ENCODE assay signal across 19 cellular contexts in genomic region chr4:100356172-100356571, GRCh38.
DNase-seq lines count a peak whose midpoint lies in the region; ATAC-seq, FAIRE-seq and TF ChIP-seq lines count a peak whose summit lies in the region.
"Had no signal": no experiment of that assay in that cellular context is flagged by ENCODE, and none has a peak within 500 bp of the region (broad histone marks: within the 10 kb centered on the region; RNA-seq: fewer than 3 reads in every experiment).

No MANE protein-coding gene starts in this region.

- H4K20me1 ChIP-seq in neural progenitor cell (ENCODE audit: low read depth): no peaks in the 10 kb centered on the region

- H3K27me3 Mint-ChIP-seq in neural progenitor cell (ENCODE audit: insufficient read depth, low read depth): no peaks in the 10 kb centered on the region
- H3K27me3 Mint-ChIP-seq in activated naive CD4-positive, alpha-beta T cell treated with anti-CD3 and anti-CD28 coated beads for 36 hours (ENCODE audit: low read depth): peaks cover 1% of the 10 kb centered on the region

- H3K27ac ChIP-seq in neural progenitor cell (no peak overlapping the region), thyroid gland (no peak overlapping the region)
- H3K27ac ChIP-seq: 22Rv1, KMS-11, Peyer's patch had no signal

- 84 to 92% methylated on average over 1 of the region's 1 CpG for WGBS in thyroid gland, 2 donors

- no peak for TF ChIP-seq POLR2A in thyroid gland (IDR thresholded peaks at IDR 0.05)

- H3K9me3 ChIP-seq in neural progenitor cell (ENCODE audit: low read depth): no peaks in the 10 kb centered on the region
- no peaks in the 10 kb centered on the region for H3K9me3 ChIP-seq in thyroid gland
- H3K9me3 ChIP-seq: Peyer's patch had no signal

- H3K36me3 Mint-ChIP-seq in neural progenitor cell: no peaks in the 10 kb centered on the region
- H3K36me3 Mint-ChIP-seq in activated naive CD4-positive, alpha-beta T cell treated with anti-CD3 and anti-CD28 coated beads for 36 hours (ENCODE audit: low read depth): no peaks in the 10 kb centered on the region
- H3K36me3 Mint-ChIP-seq: CD14-positive monocyte had no signal

- H3K4me3 Mint-ChIP-seq in neural progenitor cell: no peak overlapping the region
- H3K4me3 Mint-ChIP-seq in activated naive CD4-positive, alpha-beta T cell treated with anti-CD3 and anti-CD28 coated beads for 36 hours: no peak overlapping the region
- H3K4me3 Mint-ChIP-seq: CD14-positive monocyte had no signal

- H3K9ac ChIP-seq in neural progenitor cell: no peak overlapping the region
- H3K9ac ChIP-seq: KMS-11 had no signal

- H3F3A ChIP-seq in neural progenitor cell (ENCODE audit: low read depth): no peaks in the 10 kb centered on the region

- H3K4me1 Mint-ChIP-seq in neural progenitor cell: no peaks in the 10 kb centered on the region
- no peaks in the 10 kb centered on the region for H3K4me1 Mint-ChIP-seq in activated naive CD4-positive, alpha-beta T cell treated with anti-CD3 and anti-CD28 coated beads for 36 hours (ENCODE audit: low read depth)
- H3K4me1 Mint-ChIP-seq: CD14-positive monocyte had no signal

- H3K27ac Mint-ChIP-seq in neural progenitor cell: no peak overlapping the region
- no peak overlapping the region for H3K27ac Mint-ChIP-seq in activated naive CD4-positive, alpha-beta T cell treated with anti-CD3 and anti-CD28 coated beads for 36 hours
- H3K27ac Mint-ChIP-seq: CD14-positive monocyte had no signal

- peaks cover 15% of the 10 kb centered on the region for H3K9me3 Mint-ChIP-seq in neural progenitor cell
- peaks cover 9% of the 10 kb centered on the region for H3K9me3 Mint-ChIP-seq in activated naive CD4-positive, alpha-beta T cell treated with anti-CD3 and anti-CD28 coated beads for 36 hours

- H3K4me2 ChIP-seq in neural progenitor cell: no peak overlapping the region
- H3K4me2 ChIP-seq: KMS-11 had no signal

- no peak for FAIRE-seq in RCC 7860 (lab: Jason Lieb, UNC)
- FAIRE-seq: G401.6, H54 had no signal

- intact Hi-C loops in activated naive CD4-positive, alpha-beta T cell treated with anti-CD3 and anti-CD28 coated beads for 36 hours (cut with micrococcal nuclease): no loop called here
- intact Hi-C loops in thyroid gland (cut with DNase I): no loop called here

- CTCF ChIA-PET in activated naive CD4-positive, alpha-beta T cell treated with anti-CD3 and anti-CD28 coated beads for 36 hours (lab: Charles Lee): interaction anchor here (0.6 kb wide), 1 partner anchor 56 kb away, joined by 3 read pairs; no protein-coding TSS in a partner anchor

- no peaks in the 10 kb centered on the region for H3K4me1 ChIP-seq in neural progenitor cell
- H3K4me1 ChIP-seq in thyroid gland: no peaks in the 10 kb centered on the region
- H3K4me1 ChIP-seq: Peyer's patch had no signal

- H3K27me3 ChIP-seq in neural progenitor cell: no peaks in the 10 kb centered on the region
- no peaks in the 10 kb centered on the region for H3K27me3 ChIP-seq in thyroid gland
- H3K27me3 ChIP-seq: Peyer's patch had no signal

- H3K36me3 ChIP-seq in neural progenitor cell (no peaks in the 10 kb centered on the region), thyroid gland (no peaks in the 10 kb centered on the region)
- H3K36me3 ChIP-seq: Peyer's patch had no signal

- peak overlapping the region; percentile 64 for H2AFZ ChIP-seq in neural progenitor cell (replicated peaks)

- TF ChIP-seq CTCF in neural progenitor cell (IDR thresholded peaks at IDR 0.05) (no peak), thyroid gland (IDR thresholded peaks at IDR 0.05) (no peak)

- peak; percentile 2 for DNase-seq in DMS53 (lab: John Stamatoyannopoulos, UW)
- no peak for DNase-seq in DMS53 treated with DMSO at 0.1 percent for 48 hours (lab: John Stamatoyannopoulos, UW; ENCODE audit: unreplicated experiment)
- DNase-seq in RCC 7860 (ENCODE audit: low spot score): peak; percentile 9
- DNase-seq in neural progenitor cell (ENCODE audit: low spot score): no peak
- DNase-seq in activated naive CD4-positive, alpha-beta T cell treated with anti-CD3 and anti-CD28 coated beads for 36 hours: no peak
- DNase-seq in thyroid gland: no peak
- DNase-seq: NCI-H1105, NCI-H2081 treated with DMSO at 0.1 percent for 48 hours, NCI-H446, NCI-H526 treated with DMSO at 0.1 percent for 48 hours, Peyer's patch had no signal

- no peaks in the 10 kb centered on the region for H3K79me2 ChIP-seq in neural progenitor cell (ENCODE audit: low read depth)

- H3K4me3 ChIP-seq in neural progenitor cell (no peak overlapping the region), thyroid gland (replicated peaks in 1 of 3) (no peak overlapping the region)
- H3K4me3 ChIP-seq: Peyer's patch had no signal

- ATAC-seq in esophagus mucosa (peak; percentile 36), GM21717 (IDR thresholded peaks at IDR 0.05; ENCODE audit: unreplicated experiment) (no peak)
- ATAC-seq: Right ventricle myocardium inferior had no signal

Comparison
In these comparisons a context has a peak if more than half of its experiments do, and no peak if none do; other contexts are left out.
1. DNase-seq: peak in DMS53 (single experiment) and RCC 7860 (single experiment); none in DMS53 treated with DMSO at 0.1 percent for 48 hours (single experiment), neural progenitor cell (single experiment), activated naive CD4-positive, alpha-beta T cell treated with anti-CD3 and anti-CD28 coated beads for 36 hours (single experiment) and thyroid gland (0 of 2).